Comparison of ENCODE assay signal across 8 cellular contexts in genomic region chr5:111758284-111758628, GRCh38. TPM values are rescaled to one million over a fixed set of nuclear protein-coding genes. Genes with fewer than 3 reads are reported as not detected.
A peak's percentile ranks its signal among the peaks of the same experiment; 100 is the strongest.
DNase-seq lines count a peak whose midpoint lies in the region; ATAC-seq and TF ChIP-seq lines count a peak whose summit lies in the region.

No MANE protein-coding gene starts in this region.

- no peaks in the 10 kb centered on the region for H3K27me3 Mint-ChIP-seq in naive B cell

- ATAC-seq in naive B cell (ENCODE audit: low read depth in 2 of 2): no peak

- no peaks in the 10 kb centered on the region for H3K27me3 ChIP-seq in KMS-11 (ENCODE audit: insufficient read depth, low read depth)
- no peaks in the 10 kb centered on the region for H3K27me3 ChIP-seq in colonic mucosa

- H3K4me3 ChIP-seq in AG04449 (ENCODE audit: low read depth, low read length) (peak overlapping the region; percentile 74), KMS-11 (IDR thresholded peaks at IDR 0.05; ENCODE audit: insufficient read depth, low read depth, low read length) (no peak overlapping the region), colonic mucosa (peak overlapping the region; percentile 58)

- DNase-seq in AG04449 (ENCODE audit: low read depth, low spot score): no peak
- no peak for DNase-seq in colonic mucosa
- no peak for DNase-seq in naive B cell
- no peak for DNase-seq in GM19240 (ENCODE audit: insufficient read length, low spot score)
- no peak for DNase-seq in HUDEP-2 (lab: John Stamatoyannopoulos, UW; ENCODE audit: unreplicated experiment in 76 of 76)
- DNase-seq in OCI-M1 (lab: John Stamatoyannopoulos, UW): no peak
- no peak for DNase-seq in dedifferentiated amniotic fluid mesenchymal stem cell (ENCODE audit: extremely low spot score)

- no peaks in the 10 kb centered on the region for H3K36me3 Mint-ChIP-seq in naive B cell

- no peaks in the 10 kb centered on the region for H3K9me3 Mint-ChIP-seq in naive B cell

- peak overlapping the region; percentile 60 for H2AFZ ChIP-seq in KMS-11 (ENCODE audit: low read depth)

- H3K4me1 ChIP-seq in KMS-11 (ENCODE audit: low read depth, poor library complexity, severe bottlenecking): peaks cover 36% of the 10 kb centered on the region
- H3K4me1 ChIP-seq in colonic mucosa: no peaks in the 10 kb centered on the region

- H3K9ac ChIP-seq in KMS-11: peak overlapping the region; percentile 95
- peak overlapping the region; percentile 73 to 88 for H3K9ac ChIP-seq in colonic mucosa (ENCODE audit: low read depth in 2 of 2, low read length in 2 of 2)

- H3K4me1 Mint-ChIP-seq in naive B cell: peaks cover 17 to 25% (median 20%) of the 10 kb centered on the region in 3 donors

- CTCF ChIA-PET in AG04449 (lab: Yijun Ruan, JAX): interaction anchor here (0.6 to 2.1 kb wide), 4 partner anchors 22 to 244 kb away, joined by 3 to 7 read pairs (median 4); no protein-coding TSS in a partner anchor

- no peaks in the 10 kb centered on the region for H3K36me3 ChIP-seq in KMS-11 (ENCODE audit: insufficient read depth)
- H3K36me3 ChIP-seq in colonic mucosa: no peaks in the 10 kb centered on the region

- H3K4me3 Mint-ChIP-seq in naive B cell: peak overlapping the region; percentile 83 to 96 (median 92)

- POLR2A ChIA-PET in AG04449 (lab: Yijun Ruan, JAX): interaction anchor here (0.7 to 2.8 kb wide), 11 partner anchors 9 to 241 kb away, joined by 3 to 18 read pairs (median 12); no protein-coding TSS in a partner anchor

- no peaks in the 10 kb centered on the region for H3K9me3 ChIP-seq in colonic mucosa

- H3K79me2 ChIP-seq in KMS-11 (ENCODE audit: insufficient read depth, low read depth): 0 out of 2 replicates have a peak, but pooled peaks cover 12% of the 10 kb centered on the region

- peak overlapping the region; percentile 75 for H3K4me2 ChIP-seq in KMS-11

- H4K20me1 ChIP-seq in KMS-11 (ENCODE audit: insufficient read depth): no peaks in the 10 kb centered on the region

- H3K27ac ChIP-seq in KMS-11 (peak overlapping the region; percentile 99), colonic mucosa (peak overlapping the region; percentile 95)

- H3K27ac Mint-ChIP-seq in naive B cell: peak overlapping the region; percentile 73 to 99 (median 95)

- no peak for TF ChIP-seq CTCF in AG04449 (IDR thresholded peaks at IDR 0.05; ENCODE audit: insufficient read depth, low read length, missing control alignments)
- no peak for TF ChIP-seq CTCF in KMS-11 (conservative IDR thresholded peaks at IDR 0.05; ENCODE audit: low read depth, low read length)
- no peak for TF ChIP-seq CTCF in colonic mucosa (IDR thresholded peaks at IDR 0.05)

- intact Hi-C loops in colonic mucosa (cut with DNase I): no loop called here

RNA-seq across cellular contexts. Expression of gene NREP, which starts 1.3 kb away (rescaled TPM):
- total RNA-seq in colonic mucosa: 10 to 100 TPM; 16.6 to 19.0 TPM
- 10 to 100 TPM; 13.1 to 22.1 (median 19.1) TPM for polyA plus RNA-seq in naive B cell (ENCODE audit: low read depth in 6 of 6)
